ENCODE assay signal across 1 cellular context in the genomic region with DNA sequence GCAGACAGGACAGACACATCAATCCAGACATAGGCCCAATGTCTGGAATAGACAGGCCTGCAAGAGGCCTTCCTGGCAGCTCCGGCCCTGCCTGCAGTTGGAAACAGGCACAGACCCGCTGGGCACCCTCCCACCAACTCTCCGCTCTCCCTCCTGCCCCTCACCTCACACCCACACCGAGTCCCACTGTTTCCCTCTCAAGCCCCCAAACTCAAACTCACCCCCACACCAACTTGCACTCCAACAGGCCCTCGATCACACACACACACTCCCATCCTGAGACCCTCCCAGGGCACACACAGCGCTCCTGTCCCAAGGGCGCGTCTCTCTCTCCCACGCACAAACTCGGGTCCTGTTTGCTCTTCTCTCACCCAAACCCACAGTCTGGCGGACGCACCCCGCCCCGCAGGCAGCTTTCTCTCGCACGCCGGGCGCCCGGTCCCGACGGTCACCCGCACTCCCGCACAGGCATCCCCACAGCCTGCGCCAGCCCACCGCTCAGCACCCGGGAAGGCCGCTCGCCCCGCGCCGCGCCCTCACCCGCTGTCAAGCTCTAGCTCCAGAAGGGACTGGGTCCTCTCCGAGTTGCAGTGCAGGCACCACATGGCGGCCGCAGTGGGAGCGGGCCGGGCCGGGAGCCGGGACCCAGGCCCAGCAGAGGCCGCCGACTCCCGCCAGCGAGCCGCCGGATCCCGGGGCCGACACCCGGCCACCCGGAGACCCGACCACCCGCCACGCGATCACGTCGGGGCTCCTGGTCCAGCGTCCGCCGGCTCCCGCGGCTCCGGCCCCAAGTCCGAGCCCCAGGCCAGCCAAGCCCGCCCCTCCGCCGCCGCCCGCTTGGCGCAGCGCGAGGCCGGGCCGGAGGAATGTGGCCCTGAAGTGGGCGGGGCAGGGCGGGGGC.
TF ChIP-seq lines count a peak whose summit lies in the region.

No MANE protein-coding gene starts in this region.

TF ChIP-seq in HepG2, 621 proteins besides CTCF, POLR2A, EP300 and RAD21 (continued from another document and continues in another):
- TF ChIP-seq, protein P1, sequence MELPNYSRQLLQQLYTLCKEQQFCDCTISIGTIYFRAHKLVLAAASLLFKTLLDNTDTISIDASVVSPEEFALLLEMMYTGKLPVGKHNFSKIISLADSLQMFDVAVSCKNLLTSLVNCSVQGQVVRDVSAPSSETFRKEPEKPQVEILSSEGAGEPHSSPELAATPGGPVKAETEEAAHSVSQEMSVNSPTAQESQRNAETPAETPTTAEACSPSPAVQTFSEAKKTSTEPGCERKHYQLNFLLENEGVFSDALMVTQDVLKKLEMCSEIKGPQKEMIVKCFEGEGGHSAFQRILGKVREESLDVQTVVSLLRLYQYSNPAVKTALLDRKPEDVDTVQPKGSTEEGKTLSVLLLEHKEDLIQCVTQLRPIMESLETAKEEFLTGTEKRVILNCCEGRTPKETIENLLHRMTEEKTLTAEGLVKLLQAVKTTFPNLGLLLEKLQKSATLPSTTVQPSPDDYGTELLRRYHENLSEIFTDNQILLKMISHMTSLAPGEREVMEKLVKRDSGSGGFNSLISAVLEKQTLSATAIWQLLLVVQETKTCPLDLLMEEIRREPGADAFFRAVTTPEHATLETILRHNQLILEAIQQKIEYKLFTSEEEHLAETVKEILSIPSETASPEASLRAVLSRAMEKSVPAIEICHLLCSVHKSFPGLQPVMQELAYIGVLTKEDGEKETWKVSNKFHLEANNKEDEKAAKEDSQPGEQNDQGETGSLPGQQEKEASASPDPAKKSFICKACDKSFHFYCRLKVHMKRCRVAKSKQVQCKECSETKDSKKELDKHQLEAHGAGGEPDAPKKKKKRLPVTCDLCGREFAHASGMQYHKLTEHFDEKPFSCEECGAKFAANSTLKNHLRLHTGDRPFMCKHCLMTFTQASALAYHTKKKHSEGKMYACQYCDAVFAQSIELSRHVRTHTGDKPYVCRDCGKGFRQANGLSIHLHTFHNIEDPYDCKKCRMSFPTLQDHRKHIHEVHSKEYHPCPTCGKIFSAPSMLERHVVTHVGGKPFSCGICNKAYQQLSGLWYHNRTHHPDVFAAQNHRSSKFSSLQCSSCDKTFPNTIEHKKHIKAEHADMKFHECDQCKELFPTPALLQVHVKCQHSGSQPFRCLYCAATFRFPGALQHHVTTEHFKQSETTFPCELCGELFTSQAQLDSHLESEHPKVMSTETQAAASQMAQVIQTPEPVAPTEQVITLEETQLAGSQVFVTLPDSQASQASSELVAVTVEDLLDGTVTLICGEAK (IDR thresholded peaks at IDR 0.05) = no peak
- TF ChIP-seq, protein P1 (CRISPR knock-in tag; IDR thresholded peaks at IDR 0.05) = no peak
- TF ChIP-seq POGZ (CRISPR knock-in tag; IDR thresholded peaks at IDR 0.05) (0 out of 2 replicates have a peak, but pooled peaks have one; percentile 24), ZNF354B (CRISPR knock-in tag; IDR thresholded peaks at IDR 0.05) (no peak), LCORL (IDR thresholded peaks at IDR 0.05) (no peak), LCORL (CRISPR knock-in tag; IDR thresholded peaks at IDR 0.05) (no peak), ZNF737 (CRISPR knock-in tag; IDR thresholded peaks at IDR 0.05; ENCODE audit: borderline replicate concordance) (no peak), KDM4B (CRISPR knock-in tag; IDR thresholded peaks at IDR 0.05) (no peak), ZZZ3 (CRISPR knock-in tag; IDR thresholded peaks at IDR 0.05; ENCODE audit: borderline replicate concordance) (no peak), ZNF678 (CRISPR knock-in tag; IDR thresholded peaks at IDR 0.05) (no peak), IKZF1 (IDR thresholded peaks at IDR 0.05) (no peak), ZSCAN31 (CRISPR knock-in tag; IDR thresholded peaks at IDR 0.05; ENCODE audit: low read depth) (no peak), HMG20A (CRISPR knock-in tag; IDR thresholded peaks at IDR 0.05; ENCODE audit: borderline replicate concordance) (no peak), NR2F2 (IDR thresholded peaks at IDR 0.05; ENCODE audit: borderline replicate concordance, low read depth) (no peak), TSC22D2 (CRISPR knock-in tag; IDR thresholded peaks at IDR 0.05; ENCODE audit: borderline replicate concordance) (no peak), ZNF136 (CRISPR knock-in tag; IDR thresholded peaks at IDR 0.05; ENCODE audit: low read depth) (no peak), ZNF331 (CRISPR knock-in tag; IDR thresholded peaks at IDR 0.05) (no peak), THYN1 (CRISPR knock-in tag; IDR thresholded peaks at IDR 0.05; ENCODE audit: borderline replicate concordance, low read depth) (no peak), ZNF451 (CRISPR knock-in tag; IDR thresholded peaks at IDR 0.05) (no peak), POLR2G (IDR thresholded peaks at IDR 0.05; ENCODE audit: low read depth, low read length) (peak; percentile 49), AGO1 (IDR thresholded peaks at IDR 0.05; ENCODE audit: low read depth, low read length, poor library complexity, severe bottlenecking) (no peak), U2AF1 (optimal IDR thresholded peaks at IDR 0.05; ENCODE audit: low read depth, low read length) (no peak), RBFOX2 (IDR thresholded peaks at IDR 0.05; ENCODE audit: low read depth, low read length) (peak; percentile 76), NPAS2 (CRISPR knock-in tag; IDR thresholded peaks at IDR 0.05; ENCODE audit: borderline replicate concordance) (no peak), HCFC1 (IDR thresholded peaks at IDR 0.05; ENCODE audit: low read depth, low read length) (no peak), ZNF460 (CRISPR knock-in tag; IDR thresholded peaks at IDR 0.05; ENCODE audit: borderline replicate concordance) (no peak), ZNF3 (CRISPR knock-in tag; IDR thresholded peaks at IDR 0.05) (no peak), SALL2 (CRISPR knock-in tag; IDR thresholded peaks at IDR 0.05) (peak; percentile 41; the same call in 1 of the 2 replicates), ZNF709 (CRISPR knock-in tag; IDR thresholded peaks at IDR 0.05) (0 out of 2 replicates have a peak, but pooled peaks have one; percentile 23), ZFP36 (IDR thresholded peaks at IDR 0.05; ENCODE audit: borderline replicate concordance, low read depth, low read length, partially characterized antibody) (no peak), DR1 (CRISPR knock-in tag; IDR thresholded peaks at IDR 0.05) (peak; percentile 49; the same call in 1 of the 2 replicates), ZNF761 (CRISPR knock-in tag; conservative IDR thresholded peaks at IDR 0.05) (0 out of 2 replicates have a peak, but pooled peaks have one; percentile 1), HDAC1 (CRISPR knock-in tag; IDR thresholded peaks at IDR 0.05) (no peak; the same call in 1 of the 2 replicates), ZNF572 (CRISPR knock-in tag; IDR thresholded peaks at IDR 0.05) (no peak), YEATS4 (CRISPR knock-in tag; IDR thresholded peaks at IDR 0.05; ENCODE audit: borderline replicate concordance) (peak; percentile 52; the same call in 1 of the 2 replicates), ZBTB8A (CRISPR knock-in tag; IDR thresholded peaks at IDR 0.05; ENCODE audit: borderline replicate concordance, low read depth) (peak; percentile 97; the same call in 1 of the 2 replicates), ZNF652 (CRISPR knock-in tag; IDR thresholded peaks at IDR 0.05; ENCODE audit: borderline replicate concordance, low read depth) (no peak)
- TF ChIP-seq, protein P2, sequence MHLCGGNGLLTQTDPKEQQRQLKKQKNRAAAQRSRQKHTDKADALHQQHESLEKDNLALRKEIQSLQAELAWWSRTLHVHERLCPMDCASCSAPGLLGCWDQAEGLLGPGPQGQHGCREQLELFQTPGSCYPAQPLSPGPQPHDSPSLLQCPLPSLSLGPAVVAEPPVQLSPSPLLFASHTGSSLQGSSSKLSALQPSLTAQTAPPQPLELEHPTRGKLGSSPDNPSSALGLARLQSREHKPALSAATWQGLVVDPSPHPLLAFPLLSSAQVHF (CRISPR knock-in tag; IDR thresholded peaks at IDR 0.05) = 0 out of 2 replicates have a peak, but pooled peaks have one; percentile 54
- TF ChIP-seq, protein P3, sequence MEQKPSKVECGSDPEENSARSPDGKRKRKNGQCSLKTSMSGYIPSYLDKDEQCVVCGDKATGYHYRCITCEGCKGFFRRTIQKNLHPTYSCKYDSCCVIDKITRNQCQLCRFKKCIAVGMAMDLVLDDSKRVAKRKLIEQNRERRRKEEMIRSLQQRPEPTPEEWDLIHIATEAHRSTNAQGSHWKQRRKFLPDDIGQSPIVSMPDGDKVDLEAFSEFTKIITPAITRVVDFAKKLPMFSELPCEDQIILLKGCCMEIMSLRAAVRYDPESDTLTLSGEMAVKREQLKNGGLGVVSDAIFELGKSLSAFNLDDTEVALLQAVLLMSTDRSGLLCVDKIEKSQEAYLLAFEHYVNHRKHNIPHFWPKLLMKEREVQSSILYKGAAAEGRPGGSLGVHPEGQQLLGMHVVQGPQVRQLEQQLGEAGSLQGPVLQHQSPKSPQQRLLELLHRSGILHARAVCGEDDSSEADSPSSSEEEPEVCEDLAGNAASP (CRISPR knock-in tag; IDR thresholded peaks at IDR 0.05; ENCODE audit: borderline replicate concordance) = no peak
- TF ChIP-seq, protein P4, sequence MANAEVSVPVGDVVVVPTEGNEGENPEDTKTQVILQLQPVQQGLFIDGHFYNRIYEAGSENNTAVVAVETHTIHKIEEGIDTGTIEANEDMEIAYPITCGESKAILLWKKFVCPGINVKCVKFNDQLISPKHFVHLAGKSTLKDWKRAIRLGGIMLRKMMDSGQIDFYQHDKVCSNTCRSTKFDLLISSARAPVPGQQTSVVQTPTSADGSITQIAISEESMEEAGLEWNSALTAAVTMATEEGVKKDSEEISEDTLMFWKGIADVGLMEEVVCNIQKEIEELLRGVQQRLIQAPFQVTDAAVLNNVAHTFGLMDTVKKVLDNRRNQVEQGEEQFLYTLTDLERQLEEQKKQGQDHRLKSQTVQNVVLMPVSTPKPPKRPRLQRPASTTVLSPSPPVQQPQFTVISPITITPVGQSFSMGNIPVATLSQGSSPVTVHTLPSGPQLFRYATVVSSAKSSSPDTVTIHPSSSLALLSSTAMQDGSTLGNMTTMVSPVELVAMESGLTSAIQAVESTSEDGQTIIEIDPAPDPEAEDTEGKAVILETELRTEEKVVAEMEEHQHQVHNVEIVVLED (CRISPR knock-in tag; IDR thresholded peaks at IDR 0.05; ENCODE audit: borderline replicate concordance) = no peak
- TF ChIP-seq, protein P5, sequence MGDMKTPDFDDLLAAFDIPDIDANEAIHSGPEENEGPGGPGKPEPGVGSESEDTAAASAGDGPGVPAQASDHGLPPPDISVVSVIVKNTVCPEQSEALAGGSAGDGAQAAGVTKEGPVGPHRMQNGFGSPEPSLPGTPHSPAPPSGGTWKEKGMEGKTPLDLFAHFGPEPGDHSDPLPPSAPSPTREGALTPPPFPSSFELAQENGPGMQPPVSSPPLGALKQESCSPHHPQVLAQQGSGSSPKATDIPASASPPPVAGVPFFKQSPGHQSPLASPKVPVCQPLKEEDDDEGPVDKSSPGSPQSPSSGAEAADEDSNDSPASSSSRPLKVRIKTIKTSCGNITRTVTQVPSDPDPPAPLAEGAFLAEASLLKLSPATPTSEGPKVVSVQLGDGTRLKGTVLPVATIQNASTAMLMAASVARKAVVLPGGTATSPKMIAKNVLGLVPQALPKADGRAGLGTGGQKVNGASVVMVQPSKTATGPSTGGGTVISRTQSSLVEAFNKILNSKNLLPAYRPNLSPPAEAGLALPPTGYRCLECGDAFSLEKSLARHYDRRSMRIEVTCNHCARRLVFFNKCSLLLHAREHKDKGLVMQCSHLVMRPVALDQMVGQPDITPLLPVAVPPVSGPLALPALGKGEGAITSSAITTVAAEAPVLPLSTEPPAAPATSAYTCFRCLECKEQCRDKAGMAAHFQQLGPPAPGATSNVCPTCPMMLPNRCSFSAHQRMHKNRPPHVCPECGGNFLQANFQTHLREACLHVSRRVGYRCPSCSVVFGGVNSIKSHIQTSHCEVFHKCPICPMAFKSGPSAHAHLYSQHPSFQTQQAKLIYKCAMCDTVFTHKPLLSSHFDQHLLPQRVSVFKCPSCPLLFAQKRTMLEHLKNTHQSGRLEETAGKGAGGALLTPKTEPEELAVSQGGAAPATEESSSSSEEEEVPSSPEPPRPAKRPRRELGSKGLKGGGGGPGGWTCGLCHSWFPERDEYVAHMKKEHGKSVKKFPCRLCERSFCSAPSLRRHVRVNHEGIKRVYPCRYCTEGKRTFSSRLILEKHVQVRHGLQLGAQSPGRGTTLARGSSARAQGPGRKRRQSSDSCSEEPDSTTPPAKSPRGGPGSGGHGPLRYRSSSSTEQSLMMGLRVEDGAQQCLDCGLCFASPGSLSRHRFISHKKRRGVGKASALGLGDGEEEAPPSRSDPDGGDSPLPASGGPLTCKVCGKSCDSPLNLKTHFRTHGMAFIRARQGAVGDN (CRISPR knock-in tag; IDR thresholded peaks at IDR 0.05) = peak; percentile 37; the same call in 1 of the 2 replicates
- TF ChIP-seq, protein P6, sequence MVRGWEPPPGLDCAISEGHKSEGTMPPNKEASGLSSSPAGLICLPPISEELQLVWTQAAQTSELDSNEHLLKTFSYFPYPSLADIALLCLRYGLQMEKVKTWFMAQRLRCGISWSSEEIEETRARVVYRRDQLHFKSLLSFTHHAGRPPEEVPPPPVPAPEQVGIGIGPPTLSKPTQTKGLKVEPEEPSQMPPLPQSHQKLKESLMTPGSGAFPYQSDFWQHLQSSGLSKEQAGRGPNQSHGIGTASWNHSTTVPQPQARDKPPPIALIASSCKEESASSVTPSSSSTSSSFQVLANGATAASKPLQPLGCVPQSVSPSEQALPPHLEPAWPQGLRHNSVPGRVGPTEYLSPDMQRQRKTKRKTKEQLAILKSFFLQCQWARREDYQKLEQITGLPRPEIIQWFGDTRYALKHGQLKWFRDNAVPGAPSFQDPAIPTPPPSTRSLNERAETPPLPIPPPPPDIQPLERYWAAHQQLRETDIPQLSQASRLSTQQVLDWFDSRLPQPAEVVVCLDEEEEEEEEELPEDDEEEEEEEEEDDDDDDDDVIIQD (CRISPR knock-in tag; IDR thresholded peaks at IDR 0.05; ENCODE audit: low read depth) = no peak
